ENCODE assay signal across 1 cellular context in the genomic region with DNA sequence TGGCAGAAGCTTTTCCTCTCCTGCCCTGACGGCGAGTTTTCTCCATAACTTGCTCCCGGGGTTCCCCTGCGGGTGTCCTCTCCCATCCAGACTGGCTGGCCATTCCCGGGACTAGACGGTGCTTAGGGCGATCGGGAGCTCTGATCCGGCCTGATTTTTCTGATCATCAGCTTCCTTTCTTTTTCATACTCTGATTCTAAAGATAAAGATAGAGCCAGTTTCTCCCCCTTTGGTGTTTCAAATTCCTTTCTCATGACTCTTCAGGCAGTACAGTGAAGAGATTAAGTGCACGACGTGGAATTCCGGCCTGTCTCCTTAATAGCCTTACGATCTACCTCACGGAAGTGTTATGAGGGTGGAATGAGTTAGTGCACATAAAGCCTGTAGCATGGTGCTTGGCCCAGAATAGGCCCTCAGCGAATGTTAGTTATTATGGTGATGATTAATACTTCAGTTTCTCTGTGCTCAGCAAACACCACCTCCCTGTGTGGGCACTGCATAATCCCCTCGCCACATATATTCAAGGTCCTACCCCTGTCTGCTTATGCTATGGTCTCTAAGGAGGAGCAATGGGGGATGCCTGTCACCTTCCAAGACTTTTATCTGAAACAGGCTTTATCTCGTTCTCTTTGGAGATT.
A peak's percentile ranks its signal among the peaks of the same experiment; 100 is the strongest.
TF ChIP-seq lines count a peak whose summit lies in the region.

No MANE protein-coding gene starts in this region.

TF ChIP-seq in SK-N-SH, 30 proteins besides CTCF, POLR2A, EP300 and RAD21 (continued from another document):
- TF ChIP-seq, protein P1, sequence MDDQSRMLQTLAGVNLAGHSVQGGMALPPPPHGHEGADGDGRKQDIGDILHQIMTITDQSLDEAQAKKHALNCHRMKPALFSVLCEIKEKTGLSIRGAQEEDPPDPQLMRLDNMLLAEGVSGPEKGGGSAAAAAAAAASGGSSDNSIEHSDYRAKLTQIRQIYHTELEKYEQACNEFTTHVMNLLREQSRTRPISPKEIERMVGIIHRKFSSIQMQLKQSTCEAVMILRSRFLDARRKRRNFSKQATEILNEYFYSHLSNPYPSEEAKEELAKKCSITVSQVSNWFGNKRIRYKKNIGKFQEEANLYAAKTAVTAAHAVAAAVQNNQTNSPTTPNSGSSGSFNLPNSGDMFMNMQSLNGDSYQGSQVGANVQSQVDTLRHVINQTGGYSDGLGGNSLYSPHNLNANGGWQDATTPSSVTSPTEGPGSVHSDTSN (IDR thresholded peaks at IDR 0.05): peak; percentile 64
- TF ChIP-seq SIN3A (IDR thresholded peaks at IDR 0.05; ENCODE audit: borderline replicate concordance, low read depth, low read length) (no peak), RCOR1 (IDR thresholded peaks at IDR 0.05; ENCODE audit: low read length) (no peak), FOXM1 (IDR thresholded peaks at IDR 0.05; ENCODE audit: low read depth) (no peak), FOXJ3 (CRISPR knock-in tag; IDR thresholded peaks at IDR 0.05) (no peak), SMC3 (IDR thresholded peaks at IDR 0.05; ENCODE audit: low read depth, low read length) (no peak), NFIC (IDR thresholded peaks at IDR 0.05; ENCODE audit: borderline replicate concordance) (0 out of 2 replicates have a peak, but pooled peaks have one; percentile 14), TEAD4 (IDR thresholded peaks at IDR 0.05; ENCODE audit: borderline replicate concordance, insufficient read depth) (peak; percentile 72; the same call in 1 of the 2 replicates), ELF1 (IDR thresholded peaks at IDR 0.05) (peak; percentile 50; the same call in 1 of the 2 replicates), JUND (IDR thresholded peaks at IDR 0.05) (peak; percentile 87), TAF1 (IDR thresholded peaks at IDR 0.05; ENCODE audit: borderline replicate concordance, low read depth, low read length) (0 out of 2 replicates have a peak, but pooled peaks have one; percentile 18), MEF2A (IDR thresholded peaks at IDR 0.05; ENCODE audit: borderline replicate concordance, low read depth) (0 out of 2 replicates have a peak, but pooled peaks have one; percentile 13), MXI1 (IDR thresholded peaks at IDR 0.05; ENCODE audit: low read depth, low read length) (no peak), RFX5 (IDR thresholded peaks at IDR 0.05; ENCODE audit: low read length) (no peak), GABPA (IDR thresholded peaks at IDR 0.05; ENCODE audit: low read depth) (no peak), POLR2AphosphoS5 (IDR thresholded peaks at IDR 0.05; ENCODE audit: low read depth, low read length) (peak; percentile 22; the same call in 1 of the 2 replicates), RXRA (IDR thresholded peaks at IDR 0.05; ENCODE audit: borderline replicate concordance, low read depth) (no peak; the same call in 1 of the 2 replicates), TCF12 (IDR thresholded peaks at IDR 0.05) (peak; percentile 64), EZH2phosphoT487 (IDR thresholded peaks at IDR 0.05; ENCODE audit: borderline replicate concordance, low read depth) (no peak), NRF1 (IDR thresholded peaks at IDR 0.05; ENCODE audit: low read depth, low read length) (no peak), FOSL2 (IDR thresholded peaks at IDR 0.05; ENCODE audit: borderline replicate concordance, low read depth) (peak; percentile 70; the same call in 1 of the 2 replicates)
- TF ChIP-seq, protein P2, sequence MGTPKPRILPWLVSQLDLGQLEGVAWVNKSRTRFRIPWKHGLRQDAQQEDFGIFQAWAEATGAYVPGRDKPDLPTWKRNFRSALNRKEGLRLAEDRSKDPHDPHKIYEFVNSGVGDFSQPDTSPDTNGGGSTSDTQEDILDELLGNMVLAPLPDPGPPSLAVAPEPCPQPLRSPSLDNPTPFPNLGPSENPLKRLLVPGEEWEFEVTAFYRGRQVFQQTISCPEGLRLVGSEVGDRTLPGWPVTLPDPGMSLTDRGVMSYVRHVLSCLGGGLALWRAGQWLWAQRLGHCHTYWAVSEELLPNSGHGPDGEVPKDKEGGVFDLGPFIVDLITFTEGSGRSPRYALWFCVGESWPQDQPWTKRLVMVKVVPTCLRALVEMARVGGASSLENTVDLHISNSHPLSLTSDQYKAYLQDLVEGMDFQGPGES (IDR thresholded peaks at IDR 0.05; ENCODE audit: low read depth, low read length): no peak
- TF ChIP-seq, protein P3, sequence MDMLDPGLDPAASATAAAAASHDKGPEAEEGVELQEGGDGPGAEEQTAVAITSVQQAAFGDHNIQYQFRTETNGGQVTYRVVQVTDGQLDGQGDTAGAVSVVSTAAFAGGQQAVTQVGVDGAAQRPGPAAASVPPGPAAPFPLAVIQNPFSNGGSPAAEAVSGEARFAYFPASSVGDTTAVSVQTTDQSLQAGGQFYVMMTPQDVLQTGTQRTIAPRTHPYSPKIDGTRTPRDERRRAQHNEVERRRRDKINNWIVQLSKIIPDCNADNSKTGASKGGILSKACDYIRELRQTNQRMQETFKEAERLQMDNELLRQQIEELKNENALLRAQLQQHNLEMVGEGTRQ (IDR thresholded peaks at IDR 0.05; ENCODE audit: borderline replicate concordance, low read depth, low read length): no peak
- TF ChIP-seq, protein P4, sequence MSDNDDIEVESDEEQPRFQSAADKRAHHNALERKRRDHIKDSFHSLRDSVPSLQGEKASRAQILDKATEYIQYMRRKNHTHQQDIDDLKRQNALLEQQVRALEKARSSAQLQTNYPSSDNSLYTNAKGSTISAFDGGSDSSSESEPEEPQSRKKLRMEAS (IDR thresholded peaks at IDR 0.05; ENCODE audit: low read depth): peak; percentile 34
- TF ChIP-seq, protein P5, sequence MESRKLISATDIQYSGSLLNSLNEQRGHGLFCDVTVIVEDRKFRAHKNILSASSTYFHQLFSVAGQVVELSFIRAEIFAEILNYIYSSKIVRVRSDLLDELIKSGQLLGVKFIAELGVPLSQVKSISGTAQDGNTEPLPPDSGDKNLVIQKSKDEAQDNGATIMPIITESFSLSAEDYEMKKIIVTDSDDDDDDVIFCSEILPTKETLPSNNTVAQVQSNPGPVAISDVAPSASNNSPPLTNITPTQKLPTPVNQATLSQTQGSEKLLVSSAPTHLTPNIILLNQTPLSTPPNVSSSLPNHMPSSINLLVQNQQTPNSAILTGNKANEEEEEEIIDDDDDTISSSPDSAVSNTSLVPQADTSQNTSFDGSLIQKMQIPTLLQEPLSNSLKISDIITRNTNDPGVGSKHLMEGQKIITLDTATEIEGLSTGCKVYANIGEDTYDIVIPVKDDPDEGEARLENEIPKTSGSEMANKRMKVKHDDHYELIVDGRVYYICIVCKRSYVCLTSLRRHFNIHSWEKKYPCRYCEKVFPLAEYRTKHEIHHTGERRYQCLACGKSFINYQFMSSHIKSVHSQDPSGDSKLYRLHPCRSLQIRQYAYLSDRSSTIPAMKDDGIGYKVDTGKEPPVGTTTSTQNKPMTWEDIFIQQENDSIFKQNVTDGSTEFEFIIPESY (IDR thresholded peaks at IDR 0.05; ENCODE audit: borderline replicate concordance, low read depth): no peak
